ENCODE assay signal across 7 cellular contexts in genomic region chr1:93386268-93386667, GRCh38. TPM values are rescaled to one million over a fixed set of nuclear protein-coding genes. Genes with fewer than 3 reads are reported as not detected.
DNase-seq lines count a peak whose midpoint lies in the region; ATAC-seq, FAIRE-seq and TF ChIP-seq lines count a peak whose summit lies in the region.
"Not testable (repeated sequence)": the region's sequence is repeated elsewhere in the genome, so short reads cannot be mapped to it uniquely, and the experiment has no call there.

No MANE protein-coding gene starts in this region.

- H3K27me3 ChIP-seq in DND-41 (ENCODE audit: insufficient read depth, low read length, poor library complexity); HCT116 (ENCODE audit: insufficient read depth, low read length); K562 (ENCODE audit: control insufficient read depth in 2 of 2, insufficient read depth in 2 of 2, low read length in 2 of 2); endodermal cell (ENCODE audit: control insufficient read depth, insufficient read depth, low read length, poor library complexity, severe bottlenecking); HepG2 (ENCODE audit: control insufficient read depth in 1 of 2, insufficient read depth in 2 of 2, low read length in 2 of 2): not testable (repeated sequence)

- H3K36me3 Mint-ChIP-seq in endodermal cell (ENCODE audit: low read depth), result peaks cover 15% of the 10 kb centered on the region
- peaks cover 10% of the 10 kb centered on the region for H3K36me3 Mint-ChIP-seq in endothelial cell (ENCODE audit: low read depth, unreplicated experiment)

- in situ Hi-C loops in K562 (cut with MboI); HepG2 (cut with HindIII; ENCODE audit: extremely low pct_ligation_motif_present, low pct_unique_long_range_greater_than_20kb): not testable (repeated sequence)

- not testable (repeated sequence) for H3K36me3 ChIP-seq in DND-41 (ENCODE audit: insufficient read depth, low read length); HCT116 (ENCODE audit: control insufficient read depth in 1 of 2, insufficient read depth in 2 of 2, low read length in 2 of 2); HEK293 (ENCODE audit: control insufficient read depth in 2 of 2, insufficient read depth in 1 of 2, low read length in 2 of 2); K562 (ENCODE audit: control insufficient read depth, insufficient read depth, low read length); endodermal cell (ENCODE audit: control insufficient read depth, insufficient read depth, low read length); HepG2 (replicated peaks in 1 of 2; ENCODE audit: control insufficient read depth in 1 of 2, insufficient read depth in 2 of 2, low read length in 2 of 2)

- intact Hi-C loops in HCT116 (cut with micrococcal nuclease); K562 (cut with micrococcal nuclease); HepG2 (cut with micrococcal nuclease; ENCODE audit: unreplicated experiment): not testable (repeated sequence)

- not testable (repeated sequence) for H3K4me1 ChIP-seq in DND-41 (ENCODE audit: insufficient read depth, low read length); HCT116 (ENCODE audit: control insufficient read depth in 1 of 2, insufficient read depth in 2 of 2, low read length in 2 of 2); HEK293 (ENCODE audit: control insufficient read depth, insufficient read depth, low read length); K562 (replicated peaks in 1 of 2; ENCODE audit: control insufficient read depth in 2 of 2, insufficient read depth in 2 of 2, low read length in 2 of 2); endodermal cell (ENCODE audit: control insufficient read depth, insufficient read depth, low read length); HepG2 (ENCODE audit: insufficient read depth, low read length)

- H3K9me3 Mint-ChIP-seq in endodermal cell, result peaks cover 48% of the 10 kb centered on the region
- not testable (repeated sequence) for H3K9me3 Mint-ChIP-seq in endothelial cell (ENCODE audit: unreplicated experiment)

- not testable (repeated sequence) for BruUV-seq in HCT116 (replicated peaks; lab: Mats Ljungman, UMichigan); K562 (replicated peaks; lab: Mats Ljungman, UMichigan); HepG2 (replicated peaks; lab: Mats Ljungman, UMichigan)

- FAIRE-seq in K562 (lab: Jason Lieb, UNC); HepG2 (lab: Jason Lieb, UNC): not testable (repeated sequence)

- H3K9me3 ChIP-seq in DND-41 (ENCODE audit: insufficient read depth, low read length, severe bottlenecking), result peaks cover 24% of the 10 kb centered on the region
- H3K9me3 ChIP-seq in HCT116 (ENCODE audit: control insufficient read depth in 1 of 2, insufficient read depth in 1 of 2, low read depth in 1 of 2, low read length in 2 of 2); HEK293 (ENCODE audit: control insufficient read depth, insufficient read depth, low read depth, low read length); K562 (replicated peaks; ENCODE audit: control insufficient read depth, insufficient read depth, low read depth, low read length): not testable (repeated sequence)
- peaks cover 34% of the 10 kb centered on the region for H3K9me3 ChIP-seq in endodermal cell (ENCODE audit: control insufficient read depth, low read length)
- H3K9me3 ChIP-seq in HepG2 (ENCODE audit: low read length), result peaks cover 23% of the 10 kb centered on the region

- TF ChIP-seq RAD21 in HCT116 (IDR thresholded peaks at IDR 0.05; ENCODE audit: low read depth); K562 (CRISPR knock-in tag; conservative IDR thresholded peaks at IDR 0.05 in 1 of 2, IDR thresholded peaks at IDR 0.05 in 1 of 2); HepG2 (CRISPR knock-in tag; IDR thresholded peaks at IDR 0.05): not testable (repeated sequence)

- TF ChIP-seq POLR2A in HCT116 (IDR thresholded peaks at IDR 0.05; ENCODE audit: borderline replicate concordance, extremely low read depth, insufficient read depth, insufficient read length); K562 (conservative IDR thresholded peaks at IDR 0.05); HepG2 (IDR thresholded peaks at IDR 0.05; ENCODE audit: insufficient read depth in 1 of 2, low read depth in 2 of 2, low read length in 2 of 2): not testable (repeated sequence)

- POLR2A ChIA-PET in HCT116 (lab: Charles Lee); HEK293 (lab: Yijun Ruan, JAX); K562 (lab: Yijun Ruan, JAX); HepG2 (lab: Yijun Ruan, JAX): not testable (repeated sequence)

- not testable (repeated sequence) for H2AFZ ChIP-seq in DND-41 (ENCODE audit: low read depth, low read length); HCT116 (ENCODE audit: low read depth, low read length, poor library complexity, severe bottlenecking); K562 (ENCODE audit: low read depth, low read length); HepG2 (ENCODE audit: low read length)

- not testable (repeated sequence) for H4K20me1 ChIP-seq in DND-41 (ENCODE audit: insufficient read depth, low read length); HCT116 (ENCODE audit: insufficient read depth); K562 (replicated peaks; ENCODE audit: control insufficient read depth, insufficient read depth, low read length); HepG2 (ENCODE audit: insufficient read depth, low read length)

- H3K9me1 ChIP-seq in K562 (ENCODE audit: control insufficient read depth, insufficient read depth, low read length), result not testable (repeated sequence)

- not testable (repeated sequence) for H3K4me3 ChIP-seq in DND-41 (ENCODE audit: low read depth in 1 of 2, low read length in 2 of 2); HCT116 (replicated peaks in 1 of 2; ENCODE audit: low read depth in 1 of 2, low read length in 2 of 2); HEK293 (ENCODE audit: low read depth, low read length); K562; HepG2 (replicated peaks in 1 of 3; ENCODE audit: insufficient read depth in 1 of 3, low read depth in 2 of 3, low read length in 3 of 3)
- H3K4me3 ChIP-seq in endodermal cell (ENCODE audit: low read length), result peak overlapping the region; percentile 58

- H3K4me1 Mint-ChIP-seq in endodermal cell; endothelial cell (ENCODE audit: unreplicated experiment): not testable (repeated sequence)

- 5% methylated on average over 6 of the region's 7 CpGs for WGBS in K562 (ENCODE audit: insufficient coverage, low coverage, missing lambda C conversion rate)
- WGBS in endodermal cell (ENCODE audit: insufficient coverage in 1 of 2, insufficient read length in 1 of 2), 2 experiments, result 84 to 94% methylated on average over 4 to 6 of the region's 7 CpGs
- WGBS in HepG2 (ENCODE audit: low lambda C conversion rate), result 43% methylated on average over 5 of the region's 7 CpGs

- TF ChIP-seq EP300 in K562 (IDR thresholded peaks at IDR 0.05; ENCODE audit: low read length); HepG2 (IDR thresholded peaks at IDR 0.05; ENCODE audit: low read depth in 2 of 2, low read length in 2 of 2); HepG2 (CRISPR knock-in tag; IDR thresholded peaks at IDR 0.05; ENCODE audit: borderline replicate concordance): not testable (repeated sequence)

- CTCF ChIA-PET in HCT116 (lab: Charles Lee); K562 (lab: Yijun Ruan, JAX; ENCODE audit: low intra/inter-chr PET ratio); HepG2 (lab: Yijun Ruan, JAX; ENCODE audit: low intra/inter-chr PET ratio, low total read pairs): not testable (repeated sequence)
- CTCF ChIA-PET in HEK293 (lab: Yijun Ruan, JAX), result interaction anchor here (0.6 kb wide), 1 partner anchor 233 kb away, joined by 3 read pairs; no protein-coding TSS in a partner anchor

- not testable (repeated sequence) for TF ChIP-seq CTCF in DND-41 (IDR thresholded peaks at IDR 0.05; ENCODE audit: borderline replicate concordance, extremely low read depth, low read length, poor library complexity, severe bottlenecking); HCT116 (IDR thresholded peaks at IDR 0.05 in 2 of 3, conservative IDR thresholded peaks at IDR 0.05 in 1 of 3; ENCODE audit: borderline replicate concordance in 1 of 3, insufficient read depth in 1 of 3, low read depth in 2 of 3, low read length in 2 of 3); HEK293 (tag by site-specific recombination; IDR thresholded peaks at IDR 0.05); K562 (IDR thresholded peaks at IDR 0.05 in 2 of 3, conservative IDR thresholded peaks at IDR 0.05 in 1 of 3; ENCODE audit: insufficient read depth in 2 of 3, low read depth in 1 of 3, low read length in 3 of 3); endodermal cell (conservative IDR thresholded peaks at IDR 0.05); endothelial cell (IDR thresholded peaks at IDR 0.05; ENCODE audit: unreplicated experiment); HepG2 (CRISPR knock-in tag; IDR thresholded peaks at IDR 0.05)

- not testable (repeated sequence) for H3K9ac ChIP-seq in DND-41 (ENCODE audit: low read depth, low read length); HCT116 (ENCODE audit: low read length); K562 (ENCODE audit: insufficient read depth in 1 of 2, low read depth in 2 of 2, low read length in 2 of 2); endodermal cell (ENCODE audit: extremely low read depth, low read length, poor library complexity, severe bottlenecking); HepG2 (ENCODE audit: insufficient read depth, low read depth, low read length)

- H3K4me3 Mint-ChIP-seq in endodermal cell, result not testable (repeated sequence)
- peak overlapping the region; percentile 73 for H3K4me3 Mint-ChIP-seq in endothelial cell (ENCODE audit: unreplicated experiment)

- not testable (repeated sequence) for ATAC-seq in DND-41 (ENCODE audit: insufficient read depth, low read depth); HCT116; K562; HepG2

- DNase-seq in DND-41, result peak; percentile 41
- not testable (repeated sequence) for DNase-seq in HCT116 (ENCODE audit: low read depth, low spot score); K562 (ENCODE audit: extremely low read depth in 1 of 4, low spot score in 3 of 4); endodermal cell; endothelial cell (ENCODE audit: low spot score); HepG2 (ENCODE audit: low spot score)

- H3K27ac ChIP-seq in DND-41 (ENCODE audit: low read length); HCT116 (ENCODE audit: low read depth, low read length); HEK293 (ENCODE audit: extremely low read depth, low read depth, low read length); K562 (ENCODE audit: extremely low read depth, low read depth, low read length); endodermal cell (ENCODE audit: low read depth, low read length); HepG2 (ENCODE audit: extremely low read length, insufficient read depth, low read length): not testable (repeated sequence)

- H3K4me2 ChIP-seq in DND-41 (ENCODE audit: insufficient read depth, low read length); HCT116 (ENCODE audit: low read length); K562 (ENCODE audit: insufficient read depth, low read length); HepG2 (ENCODE audit: low read depth, low read length): not testable (repeated sequence)

- not testable (repeated sequence) for H3K79me2 ChIP-seq in DND-41 (ENCODE audit: insufficient read depth, low read length); HCT116 (ENCODE audit: insufficient read depth, low read length); K562 (ENCODE audit: control insufficient read depth, insufficient read depth, low read length); HepG2 (ENCODE audit: insufficient read depth, low read length)

- RAD21 ChIA-PET in HCT116 (lab: Charles Lee; ENCODE audit: low non-redundant PET in 1 of 2, low total read pairs in 2 of 2, uncharacterized antibody in 2 of 2, unreplicated experiment in 2 of 2), result not testable (repeated sequence)

- H3K27me3 Mint-ChIP-seq in endodermal cell (ENCODE audit: insufficient read depth); endothelial cell (ENCODE audit: unreplicated experiment): not testable (repeated sequence)

- H3K27ac Mint-ChIP-seq in endodermal cell; endothelial cell (ENCODE audit: unreplicated experiment): not testable (repeated sequence)

- not testable (repeated sequence) for H3K9me2 ChIP-seq in HCT116 (ENCODE audit: insufficient read depth)

RNA-seq across cellular contexts. Expression of gene DR1, which starts 40.6 kb away (rescaled TPM):
- total RNA-seq in HCT116 (2021; ENCODE audit: unreplicated experiment) (73.8 TPM), K562 (2014; rRNA removed) (33.0 and 42.5 TPM in 2 replicates), K562 (2014; rRNA removed; fragmentation: Illumina TruSeq; extraction: Trizol) (69.5 and 75.7 TPM in 2 replicates), K562 (2015; rRNA removed; fragmentation: Illumina TruSeq; extraction: Trizol) (52.5 and 53.3 TPM in 2 replicates), K562 (2021) (76.8 and 78.8 TPM in 2 replicates), endodermal cell (10 to 100 TPM; 44.3 to 56.4 TPM), endothelial cell (ENCODE audit: unreplicated experiment) (47.4 TPM), HepG2 (2016; rRNA removed; fragmentation: Illumina TruSeq; extraction: Trizol) (42.3 and 54.7 TPM in 2 replicates)
- 23.5 and 27.4 TPM in 2 replicates for polyA plus RNA-seq in HCT116 (2012)
- 19.3 and 35.9 TPM in 2 replicates for total RNA-seq in K562 (2011; cell fraction: chromatin; rRNA removed; ENCODE audit: low replicate concordance)
- 7.6 and 7.8 TPM in 2 replicates for total RNA-seq in K562 (2011; cell fraction: nucleolus; rRNA removed)
- total RNA-seq in K562 (2011; cell fraction: nucleoplasm; rRNA removed), result 17.7 and 32.9 TPM in 2 replicates
- polyA plus RNA-seq in K562 (2011; rRNA removed) (38.4 and 46.3 TPM in 2 replicates), K562 (2014; fragmentation: Illumina TruSeq; extraction: Trizol) (44.1 and 52.8 TPM in 2 replicates), K562 (2014; fragmentation: Nextera tagmentation; extraction: Ambion mirVana) (1 to 10 TPM; 8.1 to 9.3 TPM), K562 (2014; rRNA removed) (41.9 and 45.6 TPM in 2 replicates), HepG2 (2011; rRNA removed) (15.7 and 17.8 TPM in 2 replicates)
- 12.7 and 17.9 TPM in 2 replicates for polyA plus RNA-seq in K562 (2011; cell fraction: cytosol; rRNA removed)
- 8.4 and 11.9 TPM in 2 replicates for polyA plus RNA-seq in K562 (2011; cell fraction: nucleus; rRNA removed)
- 43.7 and 45.5 TPM in 2 replicates for polyA plus RNA-seq in K562 (2012)
- 55.3 and 59.0 TPM in 2 replicates for polyA minus RNA-seq in K562 (2011; rRNA and poly(A)+ RNA removed)
- polyA minus RNA-seq in K562 (2011; cell fraction: cytosol; rRNA and poly(A)+ RNA removed), result 34.7 and 45.3 TPM in 2 replicates
- 14.7 and 23.2 TPM in 2 replicates for polyA minus RNA-seq in K562 (2011; cell fraction: nucleus; rRNA and poly(A)+ RNA removed)
- polyA plus RNA-seq in endodermal cell (2013, experiment 1 of 2), result 43.8 TPM
- 41.9 TPM for polyA plus RNA-seq in endodermal cell (2013, experiment 2 of 2)
- total RNA-seq in HepG2 (2016; cell fraction: cytosol; rRNA removed; fragmentation: Illumina TruSeq; extraction: Trizol; ENCODE audit: low read depth), result 8.3 and 8.9 TPM in 2 replicates
- total RNA-seq in HepG2 (2016; cell fraction: insoluble cytoplasmic fraction; rRNA removed; fragmentation: Illumina TruSeq; extraction: Trizol), result 40.3 and 56.8 TPM in 2 replicates
- total RNA-seq in HepG2 (2016; cell fraction: membrane; rRNA removed; fragmentation: Illumina TruSeq; extraction: Trizol), result 33.3 and 35.5 TPM in 2 replicates
- 26.3 and 27.4 TPM in 2 replicates for total RNA-seq in HepG2 (2016; cell fraction: nucleus; rRNA removed; fragmentation: Illumina TruSeq; extraction: Trizol)
- 7.5 and 10.7 TPM in 2 replicates for polyA plus RNA-seq in HepG2 (2011; cell fraction: cytosol; rRNA removed)
- polyA plus RNA-seq in HepG2 (2011; cell fraction: nucleus; rRNA removed), result 4.2 and 5.7 TPM in 2 replicates
- polyA plus RNA-seq in HepG2 (2012), result 21.7 and 21.9 TPM in 2 replicates
- polyA plus RNA-seq in HepG2 (2016; cell fraction: cytosol; fragmentation: Illumina TruSeq; extraction: Trizol; ENCODE audit: low read depth), result 6.9 and 9.7 TPM in 2 replicates
- 45.0 and 48.3 TPM in 2 replicates for polyA plus RNA-seq in HepG2 (2016; cell fraction: insoluble cytoplasmic fraction; fragmentation: Illumina TruSeq; extraction: Trizol; ENCODE audit: low read depth)
- 20.9 and 24.4 TPM in 2 replicates for polyA plus RNA-seq in HepG2 (2016; cell fraction: membrane; fragmentation: Illumina TruSeq; extraction: Trizol; ENCODE audit: low read depth)
- polyA plus RNA-seq in HepG2 (2016; cell fraction: nucleus; fragmentation: Illumina TruSeq; extraction: Trizol; ENCODE audit: insufficient read depth, low read depth), result 23.2 and 23.5 TPM in 2 replicates
- 25.8 and 45.3 TPM in 2 replicates for polyA minus RNA-seq in HepG2 (2011; rRNA and poly(A)+ RNA removed; ENCODE audit: low replicate concordance)
- polyA minus RNA-seq in HepG2 (2011; cell fraction: cytosol; rRNA and poly(A)+ RNA removed), result 25.3 and 30.3 TPM in 2 replicates
- 21.6 and 26.0 TPM in 2 replicates for polyA minus RNA-seq in HepG2 (2011; cell fraction: nucleus; rRNA and poly(A)+ RNA removed)
